21 cellular contexts compared by ENCODE assay signal in the genomic region with DNA sequence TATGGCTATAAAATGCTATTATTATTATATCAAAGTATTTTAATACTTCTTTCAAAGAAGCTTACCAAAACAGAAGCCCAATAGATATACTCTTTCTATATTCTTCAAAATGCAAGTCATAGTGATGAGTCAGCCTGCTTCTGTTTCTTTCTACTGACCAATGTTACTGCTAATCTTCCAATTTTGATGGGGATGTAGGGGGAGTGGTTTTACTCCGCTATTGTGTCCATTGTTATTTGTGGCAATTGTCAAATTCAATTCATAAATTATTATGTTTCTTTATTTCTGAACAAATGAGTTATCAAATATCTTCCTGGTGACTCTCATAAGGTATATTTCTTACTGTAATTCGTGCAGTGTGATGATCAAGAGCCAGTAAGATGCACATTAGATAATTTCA.
DNase-seq lines count a peak whose midpoint lies in the region; ATAC-seq, FAIRE-seq and TF ChIP-seq lines count a peak whose summit lies in the region.
"Had no signal": no experiment of that assay in that cellular context is flagged by ENCODE, and none has a peak within 500 bp of the region (broad histone marks: within the 10 kb centered on the region; RNA-seq: fewer than 3 reads in every experiment).

No MANE protein-coding gene starts in this region.

- DNase-seq in A549 (ENCODE audit: low read depth in 1 of 2, low spot score in 1 of 2) (no peak), HT1080 (ENCODE audit: low read depth) (peak; percentile 60), brain microvascular endothelial cell (peak; percentile 15), iris pigment epithelial cell (ENCODE audit: low read depth) (peak; percentile 1), NAMALWA (ENCODE audit: low spot score) (no peak), hepatocyte (ENCODE audit: low spot score) (no peak)
- DNase-seq: Calu3; CD4-positive, alpha-beta memory T cell; GOT3; NCI-H1417 treated with DMSO at 0.1 percent for 48 hours; NCI-H187 treated with DMSO at 0.1 percent for 48 hours; NCI-H2227 treated with DMSO at 0.1 percent for 48 hours; NCI-H524; PC-9; SIG-M5 had no signal

- 8% methylated on average over 2 of the region's 2 CpGs for WGBS in A549 (ENCODE audit: missing lambda C conversion rate)
- WGBS in hepatocyte (ENCODE audit: low lambda C conversion rate, missing lambda C conversion rate) = 87% methylated on average over 2 of the region's 2 CpGs

- FAIRE-seq in A549 (lab: Jason Lieb, UNC) = no peak
- FAIRE-seq: GM12891, GM19239 had no signal

- in situ Hi-C loops in brain microvascular endothelial cell (cut with HindIII; ENCODE audit: low pct_ligation_motif_present, low sequenced_read_pairs) = no loop called here

- no peak for ATAC-seq in A549
- ATAC-seq in HG03565 (IDR thresholded peaks at IDR 0.05; ENCODE audit: unreplicated experiment) = no peak
- no peak for ATAC-seq in HG02642 (IDR thresholded peaks at IDR 0.05; ENCODE audit: poor library complexity, unreplicated experiment)

- TF ChIP-seq POLR2A in A549 (IDR thresholded peaks at IDR 0.05; ENCODE audit: low read length) = no peak

- no peaks in the 10 kb centered on the region for H3K9me2 ChIP-seq in hepatocyte (replicated peaks; ENCODE audit: insufficient read depth)

- POLR2A ChIA-PET in A549 (lab: Yijun Ruan, JAX) = no interaction called here

- TF ChIP-seq CTCF in A549 (IDR thresholded peaks at IDR 0.05) = no peak
- TF ChIP-seq CTCF in brain microvascular endothelial cell (IDR thresholded peaks at IDR 0.05; ENCODE audit: low read depth, low read length, missing control alignments) = no peak
- TF ChIP-seq CTCF in hepatocyte (IDR thresholded peaks at IDR 0.05; ENCODE audit: poor library complexity) = no peak

- no peaks in the 10 kb centered on the region for H3K27me3 ChIP-seq in brain microvascular endothelial cell (replicated peaks)
- no peaks in the 10 kb centered on the region for H3K27me3 ChIP-seq in hepatocyte
- H3K27me3 ChIP-seq: BLaER1 had no signal

- TF ChIP-seq RAD21 in A549 (conservative IDR thresholded peaks at IDR 0.05 in 1 of 2, IDR thresholded peaks at IDR 0.05 in 1 of 2) = no peak

- no peaks in the 10 kb centered on the region for H3K36me3 ChIP-seq in brain microvascular endothelial cell (replicated peaks)
- no peaks in the 10 kb centered on the region for H3K36me3 ChIP-seq in hepatocyte (replicated peaks; ENCODE audit: insufficient read depth, low read depth)
- H3K36me3 ChIP-seq: BLaER1 had no signal

- no peak overlapping the region for H2AFZ ChIP-seq in hepatocyte
- H2AFZ ChIP-seq: PC-9 had no signal

- H4K20me1 ChIP-seq in hepatocyte (ENCODE audit: insufficient read depth, poor library complexity, severe bottlenecking) = no peaks in the 10 kb centered on the region
- H4K20me1 ChIP-seq: BLaER1 had no signal

- no peaks in the 10 kb centered on the region for H3K9me3 ChIP-seq in A549
- no peaks in the 10 kb centered on the region for H3K9me3 ChIP-seq in hepatocyte (ENCODE audit: low read depth)
- H3K9me3 ChIP-seq: BLaER1 had no signal

- H3K4me3 ChIP-seq in A549 (no peak overlapping the region), brain microvascular endothelial cell (ENCODE audit: low read depth, low read length) (no peak overlapping the region), hepatocyte (no peak overlapping the region)
- H3K4me3 ChIP-seq: BLaER1, PC-9 had no signal

- no peaks in the 10 kb centered on the region for H3K79me2 ChIP-seq in hepatocyte

- no peak overlapping the region for H3K27ac ChIP-seq in A549
- no peak overlapping the region for H3K27ac ChIP-seq in brain microvascular endothelial cell
- no peak overlapping the region for H3K27ac ChIP-seq in hepatocyte
- H3K27ac ChIP-seq: BLaER1, PC-9, RWPE1 had no signal

- H3K4me2 ChIP-seq in A549 (no peak overlapping the region), hepatocyte (no peak overlapping the region)
- H3K4me2 ChIP-seq: BLaER1, PC-9 had no signal

- TF ChIP-seq EP300 in A549 (IDR thresholded peaks at IDR 0.05) = no peak

- H3K4me1 ChIP-seq in A549 (no peaks in the 10 kb centered on the region), hepatocyte (ENCODE audit: insufficient read depth) (no peaks in the 10 kb centered on the region)
- H3K4me1 ChIP-seq: BLaER1 had no signal

- CTCF ChIA-PET in A549 (lab: Yijun Ruan, JAX) = no interaction called here

TF ChIP-seq in A549, 52 proteins besides CTCF, POLR2A, EP300 and RAD21:
- no peak for TF ChIP-seq BCL3 (IDR thresholded peaks at IDR 0.05)
- TF ChIP-seq, protein P1, sequence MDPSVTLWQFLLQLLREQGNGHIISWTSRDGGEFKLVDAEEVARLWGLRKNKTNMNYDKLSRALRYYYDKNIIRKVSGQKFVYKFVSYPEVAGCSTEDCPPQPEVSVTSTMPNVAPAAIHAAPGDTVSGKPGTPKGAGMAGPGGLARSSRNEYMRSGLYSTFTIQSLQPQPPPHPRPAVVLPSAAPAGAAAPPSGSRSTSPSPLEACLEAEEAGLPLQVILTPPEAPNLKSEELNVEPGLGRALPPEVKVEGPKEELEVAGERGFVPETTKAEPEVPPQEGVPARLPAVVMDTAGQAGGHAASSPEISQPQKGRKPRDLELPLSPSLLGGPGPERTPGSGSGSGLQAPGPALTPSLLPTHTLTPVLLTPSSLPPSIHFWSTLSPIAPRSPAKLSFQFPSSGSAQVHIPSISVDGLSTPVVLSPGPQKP (IDR thresholded peaks at IDR 0.05; ENCODE audit: low read depth, low read length) = no peak
- TF ChIP-seq CHD2 (IDR thresholded peaks at IDR 0.05; ENCODE audit: low read length, partially characterized antibody) = no peak
- no peak for TF ChIP-seq HOXB13 (CRISPR knock-in tag; IDR thresholded peaks at IDR 0.05; ENCODE audit: low read depth)
- TF ChIP-seq ESRRA (IDR thresholded peaks at IDR 0.05; ENCODE audit: borderline replicate concordance, low read length) = no peak
- TF ChIP-seq, protein P2, sequence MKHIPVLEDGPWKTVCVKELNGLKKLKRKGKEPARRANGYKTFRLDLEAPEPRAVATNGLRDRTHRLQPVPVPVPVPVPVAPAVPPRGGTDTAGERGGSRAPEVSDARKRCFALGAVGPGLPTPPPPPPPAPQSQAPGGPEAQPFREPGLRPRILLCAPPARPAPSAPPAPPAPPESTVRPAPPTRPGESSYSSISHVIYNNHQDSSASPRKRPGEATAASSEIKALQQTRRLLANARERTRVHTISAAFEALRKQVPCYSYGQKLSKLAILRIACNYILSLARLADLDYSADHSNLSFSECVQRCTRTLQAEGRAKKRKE (CRISPR knock-in tag; IDR thresholded peaks at IDR 0.05; ENCODE audit: low read depth) = no peak
- TF ChIP-seq CEBPB (IDR thresholded peaks at IDR 0.05) = no peak
- TF ChIP-seq MAFK (IDR thresholded peaks at IDR 0.05; ENCODE audit: partially characterized antibody) = no peak
- TF ChIP-seq FOSL2 (IDR thresholded peaks at IDR 0.05) = no peak
- peak; percentile 37; the same call in 1 of the 2 replicates for TF ChIP-seq FOSL2 (CRISPR knock-in tag; IDR thresholded peaks at IDR 0.05)

Comparison
In these comparisons a context has a peak if more than half of its experiments do, and no peak if none do; other contexts are left out.
1. DNase-seq: peak in HT1080 (single experiment), brain microvascular endothelial cell (single experiment) and iris pigment epithelial cell (single experiment); none in A549 (0 of 2), NAMALWA (single experiment) and hepatocyte (single experiment).